1 cellular context compared by ENCODE assay signal in the genomic region with DNA sequence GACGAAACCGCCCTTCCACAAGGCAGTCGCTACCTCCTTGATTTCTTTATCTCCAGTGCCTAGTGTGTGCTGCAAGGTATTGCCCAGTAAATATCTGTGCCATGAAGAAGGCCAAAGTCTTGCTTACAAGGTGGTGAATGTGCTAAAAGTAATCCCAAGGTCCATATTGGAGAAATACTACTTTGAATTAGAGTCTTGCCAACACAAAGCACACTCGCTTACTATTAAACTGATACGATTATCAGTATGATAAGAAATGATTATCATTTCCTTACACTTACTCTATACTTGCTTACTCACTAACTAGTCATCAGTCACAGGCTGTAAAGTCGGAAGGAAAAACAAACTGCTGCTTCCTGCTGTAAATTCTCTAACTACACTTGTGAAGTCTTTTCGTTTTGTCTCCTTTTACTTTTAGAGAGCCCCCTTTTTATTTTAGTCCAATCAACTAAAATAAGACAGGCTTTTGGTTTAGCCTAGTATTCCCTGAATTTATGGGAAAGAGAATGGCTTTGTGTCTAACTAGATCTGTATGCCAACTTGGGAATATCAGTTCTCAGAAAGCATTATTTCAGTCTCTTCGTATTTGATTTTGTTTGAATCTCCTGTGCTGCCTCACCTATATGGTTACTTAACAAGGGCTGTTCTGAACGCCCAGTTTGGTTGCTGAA.
TF ChIP-seq lines count a peak whose summit lies in the region.

No MANE protein-coding gene starts in this region.

TF ChIP-seq in GM23338, 12 proteins besides CTCF, POLR2A, EP300 and RAD21 (continued from another document):
- TF ChIP-seq, protein P1, sequence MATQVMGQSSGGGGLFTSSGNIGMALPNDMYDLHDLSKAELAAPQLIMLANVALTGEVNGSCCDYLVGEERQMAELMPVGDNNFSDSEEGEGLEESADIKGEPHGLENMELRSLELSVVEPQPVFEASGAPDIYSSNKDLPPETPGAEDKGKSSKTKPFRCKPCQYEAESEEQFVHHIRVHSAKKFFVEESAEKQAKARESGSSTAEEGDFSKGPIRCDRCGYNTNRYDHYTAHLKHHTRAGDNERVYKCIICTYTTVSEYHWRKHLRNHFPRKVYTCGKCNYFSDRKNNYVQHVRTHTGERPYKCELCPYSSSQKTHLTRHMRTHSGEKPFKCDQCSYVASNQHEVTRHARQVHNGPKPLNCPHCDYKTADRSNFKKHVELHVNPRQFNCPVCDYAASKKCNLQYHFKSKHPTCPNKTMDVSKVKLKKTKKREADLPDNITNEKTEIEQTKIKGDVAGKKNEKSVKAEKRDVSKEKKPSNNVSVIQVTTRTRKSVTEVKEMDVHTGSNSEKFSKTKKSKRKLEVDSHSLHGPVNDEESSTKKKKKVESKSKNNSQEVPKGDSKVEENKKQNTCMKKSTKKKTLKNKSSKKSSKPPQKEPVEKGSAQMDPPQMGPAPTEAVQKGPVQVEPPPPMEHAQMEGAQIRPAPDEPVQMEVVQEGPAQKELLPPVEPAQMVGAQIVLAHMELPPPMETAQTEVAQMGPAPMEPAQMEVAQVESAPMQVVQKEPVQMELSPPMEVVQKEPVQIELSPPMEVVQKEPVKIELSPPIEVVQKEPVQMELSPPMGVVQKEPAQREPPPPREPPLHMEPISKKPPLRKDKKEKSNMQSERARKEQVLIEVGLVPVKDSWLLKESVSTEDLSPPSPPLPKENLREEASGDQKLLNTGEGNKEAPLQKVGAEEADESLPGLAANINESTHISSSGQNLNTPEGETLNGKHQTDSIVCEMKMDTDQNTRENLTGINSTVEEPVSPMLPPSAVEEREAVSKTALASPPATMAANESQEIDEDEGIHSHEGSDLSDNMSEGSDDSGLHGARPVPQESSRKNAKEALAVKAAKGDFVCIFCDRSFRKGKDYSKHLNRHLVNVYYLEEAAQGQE (IDR thresholded peaks at IDR 0.05; ENCODE audit: unreplicated experiment) = no peak
- no peak for TF ChIP-seq NANOG (IDR thresholded peaks at IDR 0.05; ENCODE audit: borderline replicate concordance)
- TF ChIP-seq, protein P2, sequence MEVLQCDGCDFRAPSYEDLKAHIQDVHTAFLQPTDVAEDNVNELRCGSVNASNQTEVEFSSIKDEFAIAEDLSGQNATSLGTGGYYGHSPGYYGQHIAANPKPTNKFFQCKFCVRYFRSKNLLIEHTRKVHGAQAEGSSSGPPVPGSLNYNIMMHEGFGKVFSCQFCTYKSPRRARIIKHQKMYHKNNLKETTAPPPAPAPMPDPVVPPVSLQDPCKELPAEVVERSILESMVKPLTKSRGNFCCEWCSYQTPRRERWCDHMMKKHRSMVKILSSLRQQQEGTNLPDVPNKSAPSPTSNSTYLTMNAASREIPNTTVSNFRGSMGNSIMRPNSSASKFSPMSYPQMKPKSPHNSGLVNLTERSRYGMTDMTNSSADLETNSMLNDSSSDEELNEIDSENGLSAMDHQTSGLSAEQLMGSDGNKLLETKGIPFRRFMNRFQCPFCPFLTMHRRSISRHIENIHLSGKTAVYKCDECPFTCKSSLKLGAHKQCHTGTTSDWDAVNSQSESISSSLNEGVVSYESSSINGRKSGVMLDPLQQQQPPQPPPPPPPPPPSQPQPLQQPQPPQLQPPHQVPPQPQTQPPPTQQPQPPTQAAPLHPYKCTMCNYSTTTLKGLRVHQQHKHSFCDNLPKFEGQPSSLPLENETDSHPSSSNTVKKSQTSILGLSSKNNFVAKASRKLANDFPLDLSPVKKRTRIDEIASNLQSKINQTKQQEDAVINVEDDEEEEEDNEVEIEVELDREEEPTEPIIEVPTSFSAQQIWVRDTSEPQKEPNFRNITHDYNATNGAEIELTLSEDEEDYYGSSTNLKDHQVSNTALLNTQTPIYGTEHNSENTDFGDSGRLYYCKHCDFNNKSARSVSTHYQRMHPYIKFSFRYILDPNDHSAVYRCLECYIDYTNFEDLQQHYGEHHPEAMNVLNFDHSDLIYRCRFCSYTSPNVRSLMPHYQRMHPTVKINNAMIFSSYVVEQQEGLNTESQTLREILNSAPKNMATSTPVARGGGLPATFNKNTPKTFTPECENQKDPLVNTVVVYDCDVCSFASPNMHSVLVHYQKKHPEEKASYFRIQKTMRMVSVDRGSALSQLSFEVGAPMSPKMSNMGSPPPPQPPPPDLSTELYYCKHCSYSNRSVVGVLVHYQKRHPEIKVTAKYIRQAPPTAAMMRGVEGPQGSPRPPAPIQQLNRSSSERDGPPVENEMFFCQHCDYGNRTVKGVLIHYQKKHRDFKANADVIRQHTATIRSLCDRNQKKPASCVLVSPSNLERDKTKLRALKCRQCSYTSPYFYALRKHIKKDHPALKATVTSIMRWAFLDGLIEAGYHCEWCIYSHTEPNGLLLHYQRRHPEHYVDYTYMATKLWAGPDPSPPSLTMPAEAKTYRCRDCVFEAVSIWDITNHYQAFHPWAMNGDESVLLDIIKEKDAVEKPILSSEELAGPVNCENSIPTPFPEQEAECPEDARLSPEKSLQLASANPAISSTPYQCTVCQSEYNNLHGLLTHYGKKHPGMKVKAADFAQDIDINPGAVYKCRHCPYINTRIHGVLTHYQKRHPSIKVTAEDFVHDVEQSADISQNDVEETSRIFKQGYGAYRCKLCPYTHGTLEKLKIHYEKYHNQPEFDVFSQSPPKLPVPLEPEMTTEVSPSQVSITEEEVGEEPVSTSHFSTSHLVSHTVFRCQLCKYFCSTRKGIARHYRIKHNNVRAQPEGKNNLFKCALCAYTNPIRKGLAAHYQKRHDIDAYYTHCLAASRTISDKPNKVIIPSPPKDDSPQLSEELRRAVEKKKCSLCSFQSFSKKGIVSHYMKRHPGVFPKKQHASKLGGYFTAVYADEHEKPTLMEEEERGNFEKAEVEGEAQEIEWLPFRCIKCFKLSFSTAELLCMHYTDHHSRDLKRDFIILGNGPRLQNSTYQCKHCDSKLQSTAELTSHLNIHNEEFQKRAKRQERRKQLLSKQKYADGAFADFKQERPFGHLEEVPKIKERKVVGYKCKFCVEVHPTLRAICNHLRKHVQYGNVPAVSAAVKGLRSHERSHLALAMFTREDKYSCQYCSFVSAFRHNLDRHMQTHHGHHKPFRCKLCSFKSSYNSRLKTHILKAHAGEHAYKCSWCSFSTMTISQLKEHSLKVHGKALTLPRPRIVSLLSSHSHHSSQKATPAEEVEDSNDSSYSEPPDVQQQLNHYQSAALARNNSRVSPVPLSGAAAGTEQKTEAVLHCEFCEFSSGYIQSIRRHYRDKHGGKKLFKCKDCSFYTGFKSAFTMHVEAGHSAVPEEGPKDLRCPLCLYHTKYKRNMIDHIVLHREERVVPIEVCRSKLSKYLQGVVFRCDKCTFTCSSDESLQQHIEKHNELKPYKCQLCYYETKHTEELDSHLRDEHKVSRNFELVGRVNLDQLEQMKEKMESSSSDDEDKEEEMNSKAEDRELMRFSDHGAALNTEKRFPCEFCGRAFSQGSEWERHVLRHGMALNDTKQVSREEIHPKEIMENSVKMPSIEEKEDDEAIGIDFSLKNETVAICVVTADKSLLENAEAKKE (CRISPR knock-in tag; IDR thresholded peaks at IDR 0.05) = no peak
- TF ChIP-seq EZH2phosphoT487 (IDR thresholded peaks at IDR 0.05; ENCODE audit: unreplicated experiment) = no peak
- TF ChIP-seq ZNF114 (CRISPR knock-in tag; IDR thresholded peaks at IDR 0.05) = no peak
- TF ChIP-seq STAT1 (IDR thresholded peaks at IDR 0.05; ENCODE audit: unreplicated experiment) = no peak
- no peak for TF ChIP-seq CREB1 (CRISPR knock-in tag; IDR thresholded peaks at IDR 0.05; ENCODE audit: low read depth)
